Comparison of ENCODE assay signal across 12 cellular contexts in genomic region chr3:71016141-71016845, GRCh38.
A peak's percentile ranks its signal among the peaks of the same experiment; 100 is the strongest.
DNase-seq lines count a peak whose midpoint lies in the region; ATAC-seq and TF ChIP-seq lines count a peak whose summit lies in the region.
"Had no signal": no experiment of that assay in that cellular context is flagged by ENCODE, and none has a peak within 500 bp of the region (broad histone marks: within the 10 kb centered on the region; RNA-seq: fewer than 3 reads in every experiment).

No MANE protein-coding gene starts in this region.

- H3K27ac Mint-ChIP-seq in naive B cell, result peak overlapping the region; percentile 45 to 93 (median 75)

- H3K18ac ChIP-seq in IMR-90 (ENCODE audit: low read depth, low read length), result no peak overlapping the region

- H3K27me3 Mint-ChIP-seq in naive B cell, result no peaks in the 10 kb centered on the region

- dilution Hi-C loops in IMR-90 (cut with HindIII; ENCODE audit: low sequenced_read_pairs, unreplicated experiment), result no loop called here

- H3K4ac ChIP-seq in IMR-90 (ENCODE audit: low read depth, low read length), result no peak overlapping the region

- H2BK15ac ChIP-seq in IMR-90 (ENCODE audit: low read depth, low read length), result no peak overlapping the region

- H3K36me3 Mint-ChIP-seq in naive B cell, result peaks cover 13 to 14% of the 10 kb centered on the region in 2 donors

- H4K5ac ChIP-seq in IMR-90 (ENCODE audit: low read depth, low read length), result peak overlapping the region; percentile 77; the same call in 1 of the 2 replicates

- in situ Hi-C loops in IMR-90 (cut with MboI; ENCODE audit: low sequenced_read_pairs), result no loop called here

- H3K9me1 ChIP-seq in IMR-90 (ENCODE audit: insufficient read depth, low read length), result no peaks in the 10 kb centered on the region

- peaks cover 18 to 49% (median 35%) of the 10 kb centered on the region in 3 donors for H3K4me1 Mint-ChIP-seq in naive B cell

- no TSS peak for BruUV-seq in IMR-90 (replicated peaks; lab: Mats Ljungman, UMichigan)

- DNase-seq in AG20443 (ENCODE audit: low spot score), result peak; percentile 16
- DNase-seq in IMR-90, result no peak
- DNase-seq in esophagus muscularis mucosa (ENCODE audit: extremely low spot score), result peak; percentile 62
- DNase-seq in naive B cell, result no peak
- no peak for DNase-seq in stimulated activated CD4-positive, alpha-beta T cell treated with anti-CD3 and anti-CD28 coated beads, Interleukin-1b, Interleukin-23, amount 100 ng/mL, for 48 hours
- DNase-seq: NCI-H1694 treated with DMSO at 0.1 percent for 48 hours, NCI-H69, occipital lobe had no signal

- no peak overlapping the region for H3K56ac ChIP-seq in IMR-90 (ENCODE audit: extremely low read depth, insufficient read depth, low read length)

- H2AK9ac ChIP-seq in IMR-90 (replicated peaks; ENCODE audit: low read depth, low read length, poor library complexity), result no peak overlapping the region

- TF ChIP-seq POLR2A in IMR-90 (IDR thresholded peaks at IDR 0.05; ENCODE audit: low read depth, low read length) (no peak), esophagus muscularis mucosa (IDR thresholded peaks at IDR 0.05; ENCODE audit: low read depth) (no peak)

- no peak for TF ChIP-seq EP300 in esophagus muscularis mucosa (IDR thresholded peaks at IDR 0.05)

- 73% methylated on average over 3 of the region's 10 CpGs; no CpG with 5 or more reads in 1 of the 2 experiments for WGBS in IMR-90 (ENCODE audit: extremely low coverage in 2 of 2, insufficient read length in 1 of 2), 2 experiments
- 26% methylated on average over 10 of the region's 10 CpGs for WGBS in esophagus muscularis mucosa

- H3K9ac ChIP-seq in IMR-90 (ENCODE audit: low read depth, low read length), result no peak overlapping the region

- peaks cover 15% of the 10 kb centered on the region for H3K36me3 ChIP-seq in IMR-90 (ENCODE audit: control insufficient read depth, insufficient read depth, low read length)
- peaks cover 10 to 30% (median 14%) of the 10 kb centered on the region in 4 donors for H3K36me3 ChIP-seq in esophagus muscularis mucosa

- peaks cover 26 to 42% of the 10 kb centered on the region in 2 experiments for H3K79me1 ChIP-seq in IMR-90 (ENCODE audit: low read depth in 1 of 2, low read length in 2 of 2)

- 0 out of 4 replicates have a peak overlapping the region, but pooled peaks of 1 of the 2 experiments have one; percentile 29 for H4K8ac ChIP-seq in IMR-90 (ENCODE audit: low read depth in 2 of 2, low read length in 2 of 2)

- POLR2A ChIA-PET in IMR-90 (lab: Charles Lee; ENCODE audit: unreplicated experiment), result no interaction called here

- intact Hi-C loops in IMR-90 (cut with micrococcal nuclease) (no loop called here), esophagus muscularis mucosa (cut with DNase I) (loop anchor here (5.0 kb wide), 1 partner anchor 46 kb away; no protein-coding TSS in a partner anchor)

- no peak overlapping the region for H2AK5ac ChIP-seq in IMR-90 (ENCODE audit: low read depth, low read length)

- no peak overlapping the region for H2AFZ ChIP-seq in IMR-90 (replicated peaks; ENCODE audit: low read length, poor library complexity)

- H3K9me3 ChIP-seq in IMR-90 (ENCODE audit: control insufficient read depth, insufficient read depth, low read length) (no peaks in the 10 kb centered on the region), esophagus muscularis mucosa (no peaks in the 10 kb centered on the region)

- H2BK20ac ChIP-seq in IMR-90 (ENCODE audit: low read depth, low read length), result no peak overlapping the region

- no peak overlapping the region for H2BK5ac ChIP-seq in IMR-90 (ENCODE audit: low read depth, low read length, poor library complexity, severe bottlenecking)

- H3K4me3 ChIP-seq in IMR-90 (ENCODE audit: insufficient read depth, low read depth, low read length) (no peak overlapping the region), esophagus muscularis mucosa (peak overlapping the region in 1 of 4 donors; percentile 5)
- H3K4me3 ChIP-seq: GM12878 had no signal

- TF ChIP-seq RAD21 in IMR-90 (IDR thresholded peaks at IDR 0.05; ENCODE audit: low read length), result no peak

- CTCF ChIA-PET in IMR-90 (lab: Yijun Ruan, JAX), result interaction anchor here (0.7 kb wide), 1 partner anchor 665 kb away, joined by 3 read pairs; no protein-coding TSS in a partner anchor

- H3K4me2 ChIP-seq in IMR-90 (ENCODE audit: low read depth, low read length), result no peak overlapping the region

- H3K27ac ChIP-seq in IMR-90 (ENCODE audit: insufficient read depth, low read length), result no peak overlapping the region
- H3K27ac ChIP-seq in esophagus muscularis mucosa (replicated peaks in 1 of 4), result peak overlapping the region; percentile 36 to 77 (median 66)

- H3K4me3 Mint-ChIP-seq in naive B cell, result peak overlapping the region in 1 of 8 donors; percentile 49

- H3K4me1 ChIP-seq in IMR-90 (ENCODE audit: control insufficient read depth, insufficient read depth, low read length) (peaks cover 1% of the 10 kb centered on the region; the same call in 1 of the 2 replicates), esophagus muscularis mucosa (peaks cover 3 to 81% (median 79%) of the 10 kb centered on the region in 4 donors)

- H3K14ac ChIP-seq in IMR-90 (replicated peaks; ENCODE audit: low read depth, low read length), result no peak overlapping the region

- H4K91ac ChIP-seq in IMR-90 (ENCODE audit: insufficient read depth, low read depth, low read length), result no peak overlapping the region

- no peak overlapping the region for H3K23ac ChIP-seq in IMR-90 (ENCODE audit: low read depth, low read length)

- no peak for ATAC-seq in IMR-90 (ENCODE audit: low read depth)
- ATAC-seq in naive B cell (ENCODE audit: low read depth in 2 of 2), result no peak
- no peak for ATAC-seq in HG02588 (IDR thresholded peaks at IDR 0.05; ENCODE audit: unreplicated experiment)
- no peak for ATAC-seq in esophagus mucosa
- no peak for ATAC-seq in HG03342 (IDR thresholded peaks at IDR 0.05; ENCODE audit: unreplicated experiment)
- ATAC-seq: GM12878 had no signal

- TF ChIP-seq CTCF in IMR-90 (conservative IDR thresholded peaks at IDR 0.05; ENCODE audit: low read depth, low read length) (no peak), esophagus muscularis mucosa (IDR thresholded peaks at IDR 0.05) (no peak)

- peaks cover 16% of the 10 kb centered on the region; the same call in 1 of the 2 replicates for H4K20me1 ChIP-seq in IMR-90 (ENCODE audit: insufficient read depth, low read length)

- no peak overlapping the region for H2BK120ac ChIP-seq in IMR-90 (ENCODE audit: low read depth, low read length)

- peaks cover 0 to 12% (median 0%) of the 10 kb centered on the region in 7 donors for H3K9me3 Mint-ChIP-seq in naive B cell

- no peaks in the 10 kb centered on the region for H3K27me3 ChIP-seq in IMR-90 (ENCODE audit: control insufficient read depth, insufficient read depth, low read length)
- no peaks in the 10 kb centered on the region for H3K27me3 ChIP-seq in esophagus muscularis mucosa

TF ChIP-seq in IMR-90, 13 proteins besides CTCF, POLR2A, EP300 and RAD21:
- TF ChIP-seq MAFK (IDR thresholded peaks at IDR 0.05; ENCODE audit: low read depth, low read length), result no peak
- no peak for TF ChIP-seq USF2 (IDR thresholded peaks at IDR 0.05; ENCODE audit: low read depth, low read length)
- no peak for TF ChIP-seq RCOR1 (IDR thresholded peaks at IDR 0.05; ENCODE audit: insufficient replicate concordance, low read length)
- no peak for TF ChIP-seq CEBPB (IDR thresholded peaks at IDR 0.05; ENCODE audit: low read depth, low read length)
- TF ChIP-seq SMC3 (IDR thresholded peaks at IDR 0.05; ENCODE audit: low read depth, low read length), result no peak
- TF ChIP-seq MAZ (IDR thresholded peaks at IDR 0.05; ENCODE audit: borderline replicate concordance, low read depth, low read length), result no peak
- TF ChIP-seq ELK1 (IDR thresholded peaks at IDR 0.05; ENCODE audit: borderline replicate concordance, low read depth, low read length), result no peak
- no peak for TF ChIP-seq RFX5 (IDR thresholded peaks at IDR 0.05; ENCODE audit: low read depth, low read length)
- TF ChIP-seq CHD1 (IDR thresholded peaks at IDR 0.05; ENCODE audit: low read depth, low read length), result no peak
- TF ChIP-seq FOS (IDR thresholded peaks at IDR 0.05; ENCODE audit: low read depth, low read length), result no peak
- no peak for TF ChIP-seq MXI1 (IDR thresholded peaks at IDR 0.05; ENCODE audit: borderline replicate concordance, low read depth, low read length)
- no peak for TF ChIP-seq BHLHE40 (IDR thresholded peaks at IDR 0.05; ENCODE audit: low read depth, low read length)
- no peak for TF ChIP-seq NFE2L2 (IDR thresholded peaks at IDR 0.05; ENCODE audit: low read depth, low read length)

Comparison
In these comparisons a context has a peak if more than half of its experiments do, and no peak if none do; other contexts are left out.
1. DNase-seq: peak in AG20443 (single experiment) and esophagus muscularis mucosa (single experiment); none in IMR-90 (single experiment), naive B cell (single experiment) and stimulated activated CD4-positive, alpha-beta T cell treated with anti-CD3 and anti-CD28 coated beads, Interleukin-1b, Interleukin-23, amount 100 ng/mL, for 48 hours (single experiment).